13 cellular contexts compared by ENCODE assay signal in the genomic region with DNA sequence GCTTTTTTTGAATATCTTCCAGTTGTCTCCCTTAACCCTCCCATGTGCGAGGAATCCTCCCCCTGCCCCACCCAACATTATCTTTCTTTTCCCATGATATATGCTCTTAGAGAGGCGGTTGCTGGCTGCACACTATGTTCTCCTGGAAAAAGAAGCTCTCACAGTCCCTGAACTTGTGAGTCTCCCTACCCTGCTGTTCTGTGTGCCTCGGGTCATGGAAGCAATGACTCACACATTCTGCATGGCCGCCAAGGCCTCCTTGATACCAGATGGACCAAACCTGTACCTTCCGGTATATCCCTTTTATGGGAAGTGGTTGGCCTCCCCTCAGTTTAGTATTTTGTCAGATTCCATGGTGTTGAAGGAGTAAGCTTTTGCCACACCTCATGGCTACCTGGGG.
DNase-seq lines count a peak whose midpoint lies in the region; ATAC-seq, FAIRE-seq and TF ChIP-seq lines count a peak whose summit lies in the region.
"Had no signal": no experiment of that assay in that cellular context is flagged by ENCODE, and none has a peak within 500 bp of the region (broad histone marks: within the 10 kb centered on the region; RNA-seq: fewer than 3 reads in every experiment).

No MANE protein-coding gene starts in this region.

- no peaks in the 10 kb centered on the region for H3K36me3 ChIP-seq in MG63
- H3K36me3 ChIP-seq in keratinocyte (ENCODE audit: control insufficient read depth in 2 of 2, extremely low read depth in 1 of 2, insufficient read depth in 2 of 2, low read length in 2 of 2): no peaks in the 10 kb centered on the region

- ATAC-seq in HG03095 (IDR thresholded peaks at IDR 0.05; ENCODE audit: unreplicated experiment): no peak
- ATAC-seq: activated CD8-positive, alpha-beta T cell treated with anti-CD3 and anti-CD28 coated beads, Interleukin-2, amount 10 ng/mL, durations not matched to agents 7 days and 5 days had no signal

- no peak overlapping the region for H3K4me3 ChIP-seq in MG63
- no peak overlapping the region for H3K4me3 ChIP-seq in choroid plexus epithelial cell (ENCODE audit: low read depth, low read length)
- H3K4me3 ChIP-seq in keratinocyte (ENCODE audit: control insufficient read depth in 2 of 3, extremely low read depth in 1 of 3, insufficient read depth in 2 of 3, low read depth in 1 of 3, low read length in 3 of 3): no peak overlapping the region

- dilution Hi-C loops in keratinocyte (cut with MboI; ENCODE audit: extremely low pct_ligation_motif_present, low sequenced_read_pairs): no loop called here

- H3K79me2 ChIP-seq in keratinocyte (ENCODE audit: control insufficient read depth, insufficient read depth, low read length): no peaks in the 10 kb centered on the region

- no peaks in the 10 kb centered on the region for H4K20me1 ChIP-seq in keratinocyte (ENCODE audit: control insufficient read depth, extremely low read depth, insufficient read depth, low read length)

- DNase-seq in Daoy (ENCODE audit: low read depth): peak; percentile 43
- peak; percentile 22 for DNase-seq in MG63
- DNase-seq in choroid plexus epithelial cell (ENCODE audit: low read depth): peak; percentile 89
- peak; percentile 79 for DNase-seq in keratinocyte (ENCODE audit: low read depth, low spot score)
- no peak for DNase-seq in head of caudate nucleus
- DNase-seq in NCI-H1694 treated with DMSO at 0.1 percent for 48 hours (lab: John Stamatoyannopoulos, UW): no peak
- no peak for DNase-seq in posterior cingulate gyrus
- DNase-seq: activated CD8-positive, alpha-beta T cell treated with anti-CD3 and anti-CD28 coated beads, Interleukin-2, amount 10 ng/mL, durations not matched to agents 7 days and 5 days; Caco-2; Karpas-422; NCI-H1436 treated with DMSO at 0.1 percent for 48 hours; NCI-H446 had no signal

- peak; percentile 81 for FAIRE-seq in keratinocyte (lab: Jason Lieb, UNC)

- no peaks in the 10 kb centered on the region for H3K9me1 ChIP-seq in keratinocyte (ENCODE audit: control insufficient read depth, extremely low read depth, insufficient read depth, low read length)

- TF ChIP-seq CTCF in choroid plexus epithelial cell (conservative IDR thresholded peaks at IDR 0.05; ENCODE audit: low read depth, low read length) (no peak), keratinocyte (optimal IDR thresholded peaks at IDR 0.05 in 1 of 3, IDR thresholded peaks at IDR 0.05 in 1 of 3, conservative IDR thresholded peaks at IDR 0.05 in 1 of 3; ENCODE audit: extremely low read depth in 1 of 3, insufficient read depth in 2 of 3, low read length in 3 of 3) (no peak)

- H3K4me1 ChIP-seq in keratinocyte (ENCODE audit: control insufficient read depth, extremely low read depth, insufficient read depth, low read length): peaks cover 19% of the 10 kb centered on the region

- intact Hi-C loops in head of caudate nucleus (cut with DNase I) (no loop called here), posterior cingulate gyrus (cut with DNase I) (no loop called here)

- H2AFZ ChIP-seq in keratinocyte (ENCODE audit: control insufficient read depth, low read length): peak overlapping the region; percentile 83

- H3K9me3 ChIP-seq in MG63 (no peaks in the 10 kb centered on the region; the same call in 1 of the 2 replicates), keratinocyte (ENCODE audit: control insufficient read depth, low read depth, low read length) (no peaks in the 10 kb centered on the region)
- H3K9me3 ChIP-seq: Caco-2 had no signal

- no peak overlapping the region for H3K9ac ChIP-seq in keratinocyte (ENCODE audit: control insufficient read depth, extremely low read depth, insufficient read depth, low read length)

- H3K27ac ChIP-seq in keratinocyte (ENCODE audit: control insufficient read depth, insufficient read depth, low read length): no peak overlapping the region

- H3K27me3 ChIP-seq in MG63: no peaks in the 10 kb centered on the region
- no peaks in the 10 kb centered on the region for H3K27me3 ChIP-seq in keratinocyte (ENCODE audit: control insufficient read depth, extremely low read depth, insufficient read depth, low read length)

- H3K4me2 ChIP-seq in keratinocyte (ENCODE audit: control insufficient read depth, extremely low read depth, insufficient read depth, low read depth, low read length): peak overlapping the region; percentile 45

Comparison
In these comparisons a context has a peak if more than half of its experiments do, and no peak if none do; other contexts are left out.
1. DNase-seq: peak in Daoy (single experiment), MG63 (single experiment), choroid plexus epithelial cell (single experiment) and keratinocyte (single experiment); none in head of caudate nucleus (0 of 42), NCI-H1694 treated with DMSO at 0.1 percent for 48 hours (single experiment) and posterior cingulate gyrus (0 of 10).